Comparison of ENCODE assay signal across 23 cellular contexts in the genomic region with DNA sequence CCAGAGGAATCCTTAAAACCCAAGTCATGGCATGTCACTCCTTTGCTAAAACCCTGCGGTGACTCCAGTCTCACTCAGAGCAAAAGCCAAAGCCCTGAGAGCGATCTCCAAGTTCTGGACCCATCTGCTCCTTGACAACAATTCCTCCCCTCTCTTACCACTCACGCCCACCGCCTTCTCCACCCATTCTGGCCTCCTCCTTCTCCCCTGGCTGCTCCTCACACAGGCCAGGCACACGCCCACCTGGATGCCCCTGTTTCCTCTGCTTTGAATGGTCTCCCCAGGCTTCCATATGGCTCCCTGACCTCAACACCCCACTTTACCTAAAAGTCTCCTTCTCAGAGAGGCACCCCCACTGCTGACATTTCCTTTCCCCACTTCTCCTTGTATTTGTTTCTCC.
DNase-seq lines count a peak whose midpoint lies in the region; ATAC-seq and TF ChIP-seq lines count a peak whose summit lies in the region.
"Had no signal": no experiment of that assay in that cellular context is flagged by ENCODE, and none has a peak within 500 bp of the region (broad histone marks: within the 10 kb centered on the region; RNA-seq: fewer than 3 reads in every experiment).

No MANE protein-coding gene starts in this region.

- POLR2A ChIA-PET in GM10248 (lab: Yijun Ruan, JAX) = no interaction called here

- WGBS in neuronal stem cell (ENCODE audit: extremely low coverage in 2 of 2, insufficient read length in 2 of 2, insufficient replicate concordance in 1 of 2), 2 donors = no CpG with 5 or more reads among the region's 5 CpGs
- 60% methylated on average over 3 of the region's 5 CpGs for WGBS in right lobe of liver (ENCODE audit: insufficient coverage, low coverage, low lambda C conversion rate, missing lambda C conversion rate)

- no peak overlapping the region for H2AFZ ChIP-seq in neuronal stem cell (ENCODE audit: low read length)

- H3K27ac ChIP-seq in BLaER1 treated with 17β-estradiol and CSF1 and Interleukin-3, amounts not matched to agents 10 nM and 100 nM = peak overlapping the region in 2 of 11 experiments; percentile 18 to 59; a peak in 2 of 22 replicates
- H3K27ac ChIP-seq in neuronal stem cell (replicated peaks; ENCODE audit: low read length) (no peak overlapping the region), right lobe of liver (no peak overlapping the region)
- H3K27ac ChIP-seq: 22Rv1, A549 had no signal

- H4K20me1 ChIP-seq in BLaER1 treated with 17β-estradiol and CSF1 and Interleukin-3, amounts not matched to agents 10 nM and 100 nM = peaks cover 0 to 2% (median 0%) of the 10 kb centered on the region in 11 experiments; a peak in 1 of 22 replicates

- H3K4me3 Mint-ChIP-seq in endothelial cell (ENCODE audit: unreplicated experiment) (peak overlapping the region; percentile 38), immature natural killer cell (no peak overlapping the region)
- H3K4me3 Mint-ChIP-seq: B cell; CD14-positive monocyte; CD4-positive, alpha-beta memory T cell; CD4-positive, CD25-positive, alpha-beta regulatory T cell; CD8-positive, alpha-beta memory T cell had no signal

- peaks cover 2% of the 10 kb centered on the region for H3K4me1 Mint-ChIP-seq in endothelial cell (ENCODE audit: unreplicated experiment)
- no peaks in the 10 kb centered on the region for H3K4me1 Mint-ChIP-seq in immature natural killer cell
- H3K4me1 Mint-ChIP-seq: B cell; CD4-positive, alpha-beta memory T cell; CD4-positive, CD25-positive, alpha-beta regulatory T cell; CD8-positive, alpha-beta memory T cell had no signal

- CTCF ChIA-PET in GM10248 (lab: Yijun Ruan, JAX) = interaction anchor here (1.2 kb wide), 1 partner anchor 14 kb away, joined by 3 read pairs; no protein-coding TSS in a partner anchor

- no peak overlapping the region for H3K9ac ChIP-seq in BLaER1 treated with 17β-estradiol and CSF1 and Interleukin-3, amounts not matched to agents 10 nM and 100 nM
- H3K9ac ChIP-seq in neuronal stem cell (ENCODE audit: low read depth, low read length, poor library complexity) = no peak overlapping the region

- no peak overlapping the region for H2BK5ac ChIP-seq in neuronal stem cell (ENCODE audit: low read length)

- peaks cover 0 to 14% (median 0%) of the 10 kb centered on the region in 11 experiments; a peak in 5 of 22 replicates for H3K9me3 ChIP-seq in BLaER1 treated with 17β-estradiol and CSF1 and Interleukin-3, amounts not matched to agents 10 nM and 100 nM (replicated peaks in 1 of 11)
- H3K9me3 ChIP-seq in neuronal stem cell (replicated peaks in 1 of 2; ENCODE audit: control insufficient read depth in 2 of 2, insufficient read depth in 1 of 2, low read depth in 1 of 2, low read length in 2 of 2) (no peaks in the 10 kb centered on the region), right lobe of liver (no peaks in the 10 kb centered on the region)

- TF ChIP-seq CTCF in endothelial cell (IDR thresholded peaks at IDR 0.05; ENCODE audit: unreplicated experiment) (no peak), GM10248 (IDR thresholded peaks at IDR 0.05; ENCODE audit: control extremely low read depth, extremely low read depth, low read depth, missing control alignments) (no peak), right lobe of liver (IDR thresholded peaks at IDR 0.05) (no peak)

- no peaks in the 10 kb centered on the region for H3K27me3 ChIP-seq in BLaER1 treated with 17β-estradiol and CSF1 and Interleukin-3, amounts not matched to agents 10 nM and 100 nM
- peaks cover 0 to 10% (median 0%) of the 10 kb centered on the region in 3 experiments for H3K27me3 ChIP-seq in neuronal stem cell (ENCODE audit: control insufficient read depth in 3 of 3, insufficient read depth in 3 of 3, low read depth in 1 of 3, low read length in 3 of 3)
- no peaks in the 10 kb centered on the region for H3K27me3 ChIP-seq in right lobe of liver

- peaks cover 5% of the 10 kb centered on the region for H3K27me3 Mint-ChIP-seq in endothelial cell (ENCODE audit: unreplicated experiment)
- peaks cover 0 to 9% (median 1%) of the 10 kb centered on the region in 3 donors for H3K27me3 Mint-ChIP-seq in immature natural killer cell (ENCODE audit: low read depth in 3 of 3)
- H3K27me3 Mint-ChIP-seq: CD4-positive, CD25-positive, alpha-beta regulatory T cell had no signal

- no peak overlapping the region for H3K4me3 ChIP-seq in BLaER1 treated with 17β-estradiol and CSF1 and Interleukin-3, amounts not matched to agents 10 nM and 100 nM
- H3K4me3 ChIP-seq in neuronal stem cell (ENCODE audit: low read length in 2 of 2) = no peak overlapping the region
- no peak overlapping the region for H3K4me3 ChIP-seq in right lobe of liver
- H3K4me3 ChIP-seq: A549 had no signal

- H3K9me3 Mint-ChIP-seq in endothelial cell (ENCODE audit: unreplicated experiment) = peaks cover 13% of the 10 kb centered on the region
- H3K9me3 Mint-ChIP-seq in immature natural killer cell = no peaks in the 10 kb centered on the region

- TF ChIP-seq POLR2A in right lobe of liver (IDR thresholded peaks at IDR 0.05) = no peak

- H3K79me1 ChIP-seq in neuronal stem cell (ENCODE audit: low read depth, low read length) = peaks cover 2% of the 10 kb centered on the region

- no peaks in the 10 kb centered on the region for H3K36me3 ChIP-seq in BLaER1 treated with 17β-estradiol and CSF1 and Interleukin-3, amounts not matched to agents 10 nM and 100 nM
- H3K36me3 ChIP-seq in neuronal stem cell (replicated peaks in 1 of 2; ENCODE audit: control insufficient read depth in 2 of 2, insufficient read depth in 2 of 2, low read length in 2 of 2) (no peaks in the 10 kb centered on the region), right lobe of liver (no peaks in the 10 kb centered on the region)

- H4K91ac ChIP-seq in neuronal stem cell (ENCODE audit: low read depth, low read length, poor library complexity) = no peak overlapping the region

- H3K36me3 Mint-ChIP-seq in endothelial cell (ENCODE audit: low read depth, unreplicated experiment) (peaks cover 30% of the 10 kb centered on the region), immature natural killer cell (no peaks in the 10 kb centered on the region)
- H3K36me3 Mint-ChIP-seq: CD14-positive monocyte; CD4-positive, alpha-beta memory T cell; CD4-positive, CD25-positive, alpha-beta regulatory T cell; CD8-positive, alpha-beta memory T cell had no signal

- H2BK12ac ChIP-seq in neuronal stem cell (ENCODE audit: low read length) = no peak overlapping the region

- peak overlapping the region; percentile 27 for H3K18ac ChIP-seq in neuronal stem cell (ENCODE audit: low read length)

- intact Hi-C loops in right lobe of liver (cut with DNase I) = no loop called here

- no peak overlapping the region for H2BK120ac ChIP-seq in neuronal stem cell (ENCODE audit: low read depth, low read length)

- H3K4me1 ChIP-seq in BLaER1 treated with 17β-estradiol and CSF1 and Interleukin-3, amounts not matched to agents 10 nM and 100 nM = peaks cover 13 to 35% (median 26%) of the 10 kb centered on the region in 10 experiments; a peak in 19 of 20 replicates
- H3K4me1 ChIP-seq in neuronal stem cell (ENCODE audit: control insufficient read depth in 2 of 2, insufficient read depth in 1 of 2, low read depth in 1 of 2, low read length in 2 of 2) (peaks cover 0 to 6% of the 10 kb centered on the region in 2 donors), right lobe of liver (no peaks in the 10 kb centered on the region)
- H3K4me1 ChIP-seq: A549 had no signal

- no peak overlapping the region for H3K23ac ChIP-seq in neuronal stem cell (ENCODE audit: low read depth, low read length, poor library complexity)

- H3K27ac Mint-ChIP-seq in endothelial cell (ENCODE audit: unreplicated experiment) (no peak overlapping the region), immature natural killer cell (peak overlapping the region in 1 of 6 donors; percentile 16)
- H3K27ac Mint-ChIP-seq: B cell; CD4-positive, alpha-beta memory T cell; CD4-positive, CD25-positive, alpha-beta regulatory T cell had no signal

- no peak for ATAC-seq in right lobe of liver
- ATAC-seq: A549 had no signal

- H2BK15ac ChIP-seq in neuronal stem cell (ENCODE audit: low read length) = no peak overlapping the region

- DNase-seq in endothelial cell (ENCODE audit: low spot score) (no peak), neuronal stem cell (ENCODE audit: low spot score) (no peak), GM10248 (ENCODE audit: extremely low spot score) (no peak), immature natural killer cell (no peak), right lobe of liver (no peak)
- DNase-seq: AML-193; C1 segment of cervical spinal cord; CD4-positive, alpha-beta memory T cell; CD4-positive, CD25-positive, alpha-beta regulatory T cell; CD8-positive, alpha-beta memory T cell; COR-L47; DMS 273 treated with DMSO at 0.1 percent for 48 hours; DMS153; DMS53; DMS79; DND-41; EL; GDM1 had no signal

- H3K4me2 ChIP-seq in BLaER1 treated with 17β-estradiol and CSF1 and Interleukin-3, amounts not matched to agents 10 nM and 100 nM = peak overlapping the region in 9 of 11 experiments; percentile 33 to 80 (median 67); a peak in 15 of 22 replicates
- H3K4me2 ChIP-seq in neuronal stem cell (ENCODE audit: insufficient read depth, low read length, poor library complexity, severe bottlenecking) = no peak overlapping the region
- H3K4me2 ChIP-seq: A549 had no signal

- H4K8ac ChIP-seq in neuronal stem cell (ENCODE audit: low read depth, low read length) = no peak overlapping the region

- no peak overlapping the region for H3K4ac ChIP-seq in neuronal stem cell (ENCODE audit: low read length)

- H3K14ac ChIP-seq in neuronal stem cell (ENCODE audit: low read length) = no peak overlapping the region

- no peak overlapping the region for H2AK5ac ChIP-seq in neuronal stem cell (ENCODE audit: low read depth, low read length)
